ENCODE assay signal across 37 cellular contexts in the genomic region with DNA sequence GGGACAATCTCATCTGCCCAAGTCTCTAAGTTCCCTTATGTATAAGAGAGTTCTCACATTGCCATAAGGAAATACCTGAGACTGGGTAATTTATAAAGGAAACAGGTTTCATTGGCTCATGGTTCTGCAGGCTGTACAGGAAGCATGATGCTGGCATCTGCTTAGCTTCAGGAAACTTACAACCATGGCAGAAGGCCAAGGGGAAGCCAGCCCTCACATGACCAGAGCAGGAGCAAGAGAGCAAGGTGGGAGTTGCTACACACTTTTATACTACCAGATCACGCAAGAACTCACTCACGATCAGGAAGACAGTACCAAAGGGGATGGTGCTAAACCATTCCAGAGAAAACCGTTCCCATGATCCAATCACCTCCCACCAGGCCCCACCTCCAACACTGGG.
"Had no signal": no experiment of that assay in that cellular context is flagged by ENCODE, and none has a peak within 500 bp of the region (broad histone marks: within the 10 kb centered on the region; RNA-seq: fewer than 3 reads in every experiment).

No MANE protein-coding gene starts in this region.

- H3K27ac ChIP-seq: ascending aorta, cardiac muscle cell, PC-9, RWPE1, VCaP had no signal

- H2AFZ ChIP-seq: PC-9 had no signal

- H3K4me3 Mint-ChIP-seq: activated CD4-positive, alpha-beta memory T cell treated with anti-CD3 and anti-CD28 coated beads, Interleukin-2, amount 10 ng/mL, durations not matched to agents 7 days and 5 days; activated CD8-positive, alpha-beta memory T cell treated with anti-CD3 and anti-CD28 coated beads, Interleukin-2, amount 10 ng/mL, durations not matched to agents 7 days and 5 days; activated naive CD4-positive, alpha-beta T cell treated with anti-CD3 and anti-CD28 coated beads, Interleukin-2, amount 10 ng/mL, durations not matched to agents 7 days and 5 days; activated naive CD8-positive, alpha-beta T cell; activated naive CD8-positive, alpha-beta T cell treated with anti-CD3 and anti-CD28 coated beads, Interleukin-2, amount 50 U/mL, for 24 hours; central memory CD8-positive, alpha-beta T cell; T-cell; T-helper 17 cell had no signal

- DNase-seq: activated CD4-positive, alpha-beta memory T cell treated with anti-CD3 and anti-CD28 coated beads, Interleukin-2, amount 10 ng/mL, durations not matched to agents 7 days and 5 days; activated CD4-positive, alpha-beta T cell treated with anti-CD3 and anti-CD28 coated beads for 1 hour; activated CD4-positive, alpha-beta T cell treated with anti-CD3 and anti-CD28 coated beads for 48 hours; activated CD4-positive, CD25-positive, alpha-beta regulatory T cell; activated CD8-positive, alpha-beta memory T cell treated with anti-CD3 and anti-CD28 coated beads for 24 hours; activated CD8-positive, alpha-beta memory T cell treated with anti-CD3 and anti-CD28 coated beads, Interleukin-2, amount 10 ng/mL, durations not matched to agents 7 days and 5 days; activated CD8-positive, alpha-beta memory T cell treated with anti-CD3 and anti-CD28 coated beads, Interleukin-2, amount 50 U/mL, for 48 hours; activated effector memory CD4-positive, alpha-beta T cell treated with Interleukin-2 at 50 U/mL for 16 hours; activated naive CD4-positive, alpha-beta T cell treated with anti-CD3 and anti-CD28 coated beads, Interleukin-2, amount 10 ng/mL, durations not matched to agents 7 days and 5 days; activated naive CD8-positive, alpha-beta T cell treated with anti-CD3 and anti-CD28 coated beads, Interleukin-2, amount 50 U/mL, for 24 hours; activated T-cell treated with anti-CD3 and anti-CD28 coated beads, Interleukin-2, amount 50 U/mL, for 48 hours; amniotic stem cell; KG1; MM.1S; MV-4-11; NCI-H1092; NCI-H1436 treated with DMSO at 0.1 percent for 48 hours; NCI-H1694 treated with DMSO at 0.1 percent for 48 hours; NCI-H2029 treated with DMSO at 0.1 percent for 48 hours; NCI-H2107; NCI-H2171; NCI-H510A; NCI-H526; NCI-H748 treated with DMSO at 0.1 percent for 48 hours; NK-92 treated with Interleukin-12 subunit alpha and Interleukin-12 subunit beta, amount 100 ng/mL, for 24 hours; PC-9; SIG-M5; T-cell; T-helper 17 cell had no signal

- H3K27me3 ChIP-seq: ascending aorta, cardiac muscle cell had no signal

- ATAC-seq: activated CD8-positive, alpha-beta memory T cell treated with anti-CD3 and anti-CD28 coated beads, Interleukin-2, amount 10 ng/mL, durations not matched to agents 7 days and 5 days; Right ventricle myocardium inferior; SK-N-SH treated with all-trans-retinoic acid at 6 μM for 48 hours; T-cell; T-helper 17 cell had no signal

- H3K4me1 Mint-ChIP-seq: activated naive CD4-positive, alpha-beta T cell treated with anti-CD3 and anti-CD28 coated beads, Interleukin-2, amount 10 ng/mL, durations not matched to agents 7 days and 5 days; central memory CD8-positive, alpha-beta T cell; T-cell had no signal

- H3K36me3 Mint-ChIP-seq: activated CD8-positive, alpha-beta memory T cell treated with anti-CD3 and anti-CD28 coated beads, Interleukin-2, amount 10 ng/mL, durations not matched to agents 7 days and 5 days; activated naive CD4-positive, alpha-beta T cell treated with anti-CD3 and anti-CD28 coated beads, Interleukin-2, amount 10 ng/mL, durations not matched to agents 7 days and 5 days; activated naive CD8-positive, alpha-beta T cell; T-cell had no signal

- H3K9me3 ChIP-seq: ascending aorta had no signal

- H3K27ac Mint-ChIP-seq: activated CD4-positive, alpha-beta memory T cell treated with anti-CD3 and anti-CD28 coated beads, Interleukin-2, amount 10 ng/mL, durations not matched to agents 7 days and 5 days; activated CD8-positive, alpha-beta memory T cell treated with anti-CD3 and anti-CD28 coated beads, Interleukin-2, amount 10 ng/mL, durations not matched to agents 7 days and 5 days; activated naive CD4-positive, alpha-beta T cell treated with anti-CD3 and anti-CD28 coated beads, Interleukin-2, amount 10 ng/mL, durations not matched to agents 7 days and 5 days; activated naive CD8-positive, alpha-beta T cell; activated naive CD8-positive, alpha-beta T cell treated with anti-CD3 and anti-CD28 coated beads, Interleukin-2, amount 50 U/mL, for 24 hours; T-cell; T-helper 17 cell had no signal

- H3K4me2 ChIP-seq: PC-9 had no signal

- H3K9me3 Mint-ChIP-seq: activated CD4-positive, alpha-beta memory T cell treated with anti-CD3 and anti-CD28 coated beads, Interleukin-2, amount 10 ng/mL, durations not matched to agents 7 days and 5 days; activated naive CD4-positive, alpha-beta T cell treated with anti-CD3 and anti-CD28 coated beads, Interleukin-2, amount 10 ng/mL, durations not matched to agents 7 days and 5 days; activated naive CD8-positive, alpha-beta T cell treated with anti-CD3 and anti-CD28 coated beads, Interleukin-2, amount 50 U/mL, for 24 hours; central memory CD8-positive, alpha-beta T cell; T-cell had no signal

- H3K4me1 ChIP-seq: ascending aorta had no signal
